20 cellular contexts compared by ENCODE assay signal in the genomic region with DNA sequence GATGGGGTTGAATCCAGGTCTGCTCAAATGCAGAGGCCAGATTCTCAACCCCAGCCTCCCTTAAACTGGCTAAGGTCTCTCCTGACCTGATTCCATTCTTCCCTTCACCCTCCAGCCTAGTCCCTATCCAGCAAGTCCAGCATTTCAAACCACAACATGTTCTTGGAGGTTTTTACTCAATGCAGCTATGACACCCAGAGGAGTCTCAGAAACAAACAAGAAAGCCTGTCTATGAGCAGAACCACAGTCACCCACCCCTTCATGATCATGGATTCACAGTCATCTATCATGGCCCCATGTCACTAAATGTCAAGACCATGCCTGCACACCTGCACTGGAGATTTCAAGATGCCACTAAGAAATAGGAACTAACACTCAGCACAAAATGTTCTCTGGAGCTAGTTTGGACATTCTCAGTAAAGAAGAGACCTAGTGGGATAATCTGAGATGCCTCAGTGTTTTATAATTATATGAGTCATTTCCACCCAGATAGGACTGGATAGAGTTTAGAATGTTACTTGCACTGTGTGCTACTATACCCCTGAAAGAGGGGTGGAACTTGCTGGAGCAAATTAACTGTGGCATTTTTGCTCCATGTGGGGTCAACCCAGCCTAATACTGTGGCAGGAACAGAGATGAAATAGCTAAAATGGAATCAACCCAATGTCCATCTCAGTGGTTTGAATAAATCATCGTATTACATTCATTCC. TPM values are rescaled to one million over a fixed set of nuclear protein-coding genes. Genes with fewer than 3 reads are reported as not detected.
"Had no signal": no experiment of that assay in that cellular context is flagged by ENCODE, and none has a peak within 500 bp of the region (broad histone marks: within the 10 kb centered on the region; RNA-seq: fewer than 3 reads in every experiment).

No MANE protein-coding gene starts in this region.

- H3K9me3 ChIP-seq: lower lobe of right lung, pancreas had no signal

- DNase-seq: activated CD4-positive, alpha-beta T cell treated with anti-CD3 and anti-CD28 coated beads, Interleukin-2, amount 50 U/mL, for 4 hours; activated CD4-positive, CD25-positive, alpha-beta regulatory T cell treated with anti-CD3 and anti-CD28 coated beads, Interleukin-2, amount 50 U/mL, for 72 hours; activated gamma-delta T cell treated with Interleukin-2 at 50 U/mL for 16 hours; activated naive CD8-positive, alpha-beta T cell treated with anti-CD3 and anti-CD28 coated beads for 36 hours; activated T-cell treated with anti-CD3 and anti-CD28 coated beads, Interleukin-2, amount 50 U/mL, for 4 hours; anterior cingulate cortex; caudate nucleus; cortex of kidney; effector CD8-positive, alpha-beta T cell; hippocampal formation; left cardiac atrium; lower lobe of right lung; midbrain; pancreas; retina had no signal

- ATAC-seq: activated T-cell treated with anti-CD3 and anti-CD28 coated beads, Interleukin-2, amount 50 U/mL, for 4 hours; left cardiac atrium; lower lobe of right lung; pancreas had no signal

- H3K9ac ChIP-seq: neural progenitor cell had no signal

- H2AFZ ChIP-seq: neural progenitor cell had no signal

- H3K27me3 ChIP-seq: neural progenitor cell, pancreas had no signal

- H3K4me1 ChIP-seq: lower lobe of right lung, neural progenitor cell, pancreas had no signal

- H3K27ac ChIP-seq: lower lobe of right lung, neural progenitor cell, pancreas, skin epidermis had no signal

- FAIRE-seq: pancreas, urothelium cell line had no signal

- H3K4me3 ChIP-seq: lower lobe of right lung, neural progenitor cell, pancreas, skin epidermis had no signal

- H3K4me2 ChIP-seq: neural progenitor cell had no signal

- H3K36me3 ChIP-seq: lower lobe of right lung, neural progenitor cell, pancreas had no signal

RNA-seq across cellular contexts. Expression of gene TMEM114, which starts 21.7 kb away (rescaled TPM):
- total RNA-seq: activated naive CD8-positive, alpha-beta T cell treated with anti-CD3 and anti-CD28 coated beads for 36 hours; activated T-cell treated with anti-CD3 and anti-CD28 coated beads, Interleukin-2, amount 50 U/mL, for 4 hours; fibroblast of lung; glomerular endothelial cell; left cardiac atrium; lower lobe of right lung; pancreas had no signal
- polyA plus RNA-seq: fibroblast of lung, pancreas had no signal
